In the genomic region with DNA sequence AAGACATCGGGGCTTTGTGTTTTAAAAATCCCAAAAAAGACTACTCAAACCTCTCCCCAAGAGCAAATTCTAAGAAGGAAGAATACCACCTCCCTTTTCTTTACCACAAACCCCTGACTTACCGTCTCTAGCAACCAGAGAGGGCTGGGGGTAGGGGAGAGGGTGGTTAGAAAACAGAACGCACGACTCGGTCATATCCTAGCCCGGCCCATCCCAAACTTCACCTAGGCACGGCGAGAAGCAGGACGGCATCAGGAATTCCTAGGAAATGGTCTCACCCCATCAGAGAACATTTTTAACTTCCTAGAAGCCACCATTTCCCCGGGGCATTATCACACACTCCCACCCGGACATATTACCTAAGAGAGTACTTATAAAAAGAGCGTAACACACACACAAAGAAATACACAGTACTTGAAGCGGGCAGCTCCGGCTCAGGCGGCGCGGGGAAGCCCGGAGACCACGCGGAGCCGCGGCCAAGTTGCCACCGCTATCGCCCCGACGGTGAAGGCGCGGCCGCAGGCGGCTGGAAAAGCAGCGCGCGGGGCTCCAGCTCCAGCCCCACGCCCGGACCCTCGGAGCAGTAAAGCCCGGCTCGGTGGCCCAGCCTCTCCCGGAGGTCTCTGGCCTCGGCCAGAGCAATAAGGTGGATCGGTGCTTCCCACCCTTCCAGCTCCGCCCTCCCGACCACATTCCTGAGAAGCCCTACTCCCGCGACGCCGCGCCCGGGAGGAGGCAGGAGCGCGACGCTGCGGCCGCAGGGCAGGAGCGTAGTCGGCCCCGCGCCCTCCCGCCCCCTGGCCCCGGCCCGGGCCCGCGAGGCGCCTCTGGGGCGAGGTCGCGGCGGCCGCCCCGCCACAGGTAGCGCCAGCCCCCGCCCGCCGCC, we compare ENCODE assay signal across 1 cellular context.
TF ChIP-seq lines count a peak whose summit lies in the region.

No MANE protein-coding gene starts in this region.

TF ChIP-seq in HepG2, 621 proteins besides CTCF, POLR2A, EP300 and RAD21 (continued from another document and continues in another):
- TF ChIP-seq RFX3 (CRISPR knock-in tag; IDR thresholded peaks at IDR 0.05): no peak
- TF ChIP-seq RXRB (CRISPR knock-in tag; IDR thresholded peaks at IDR 0.05; ENCODE audit: borderline replicate concordance): peak; percentile 23; the same call in 1 of the 2 replicates
- no peak for TF ChIP-seq SMAD9 (CRISPR knock-in tag; IDR thresholded peaks at IDR 0.05)
- peak; percentile 19; the same call in 1 of the 2 replicates for TF ChIP-seq KAT8 (CRISPR knock-in tag; IDR thresholded peaks at IDR 0.05)
- TF ChIP-seq ZNF775 (CRISPR knock-in tag; IDR thresholded peaks at IDR 0.05; ENCODE audit: borderline replicate concordance): no peak
- no peak for TF ChIP-seq CBX1 (IDR thresholded peaks at IDR 0.05; ENCODE audit: low read depth)
- TF ChIP-seq, protein P1, sequence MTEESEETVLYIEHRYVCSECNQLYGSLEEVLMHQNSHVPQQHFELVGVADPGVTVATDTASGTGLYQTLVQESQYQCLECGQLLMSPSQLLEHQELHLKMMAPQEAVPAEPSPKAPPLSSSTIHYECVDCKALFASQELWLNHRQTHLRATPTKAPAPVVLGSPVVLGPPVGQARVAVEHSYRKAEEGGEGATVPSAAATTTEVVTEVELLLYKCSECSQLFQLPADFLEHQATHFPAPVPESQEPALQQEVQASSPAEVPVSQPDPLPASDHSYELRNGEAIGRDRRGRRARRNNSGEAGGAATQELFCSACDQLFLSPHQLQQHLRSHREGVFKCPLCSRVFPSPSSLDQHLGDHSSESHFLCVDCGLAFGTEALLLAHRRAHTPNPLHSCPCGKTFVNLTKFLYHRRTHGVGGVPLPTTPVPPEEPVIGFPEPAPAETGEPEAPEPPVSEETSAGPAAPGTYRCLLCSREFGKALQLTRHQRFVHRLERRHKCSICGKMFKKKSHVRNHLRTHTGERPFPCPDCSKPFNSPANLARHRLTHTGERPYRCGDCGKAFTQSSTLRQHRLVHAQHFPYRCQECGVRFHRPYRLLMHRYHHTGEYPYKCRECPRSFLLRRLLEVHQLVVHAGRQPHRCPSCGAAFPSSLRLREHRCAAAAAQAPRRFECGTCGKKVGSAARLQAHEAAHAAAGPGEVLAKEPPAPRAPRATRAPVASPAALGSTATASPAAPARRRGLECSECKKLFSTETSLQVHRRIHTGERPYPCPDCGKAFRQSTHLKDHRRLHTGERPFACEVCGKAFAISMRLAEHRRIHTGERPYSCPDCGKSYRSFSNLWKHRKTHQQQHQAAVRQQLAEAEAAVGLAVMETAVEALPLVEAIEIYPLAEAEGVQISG (CRISPR knock-in tag; IDR thresholded peaks at IDR 0.05): no peak
- no peak for TF ChIP-seq FOXK1 (CRISPR knock-in tag; IDR thresholded peaks at IDR 0.05; ENCODE audit: borderline replicate concordance, low read depth)
- TF ChIP-seq ZNF777 (CRISPR knock-in tag; IDR thresholded peaks at IDR 0.05): peak; percentile 92
- TF ChIP-seq ZFP37 (CRISPR knock-in tag; IDR thresholded peaks at IDR 0.05; ENCODE audit: borderline replicate concordance): no peak
- no peak for TF ChIP-seq HNRNPK (IDR thresholded peaks at IDR 0.05; ENCODE audit: low read depth, low read length, poor library complexity, severe bottlenecking)
- TF ChIP-seq PCBP1 (IDR thresholded peaks at IDR 0.05; ENCODE audit: borderline replicate concordance, low read depth, low read length): no peak
- TF ChIP-seq MATR3 (CRISPR knock-in tag; IDR thresholded peaks at IDR 0.05): no peak
- TF ChIP-seq ETV5 (CRISPR knock-in tag; IDR thresholded peaks at IDR 0.05; ENCODE audit: borderline replicate concordance): no peak; the same call in 1 of the 2 replicates
- TF ChIP-seq, protein P2, sequence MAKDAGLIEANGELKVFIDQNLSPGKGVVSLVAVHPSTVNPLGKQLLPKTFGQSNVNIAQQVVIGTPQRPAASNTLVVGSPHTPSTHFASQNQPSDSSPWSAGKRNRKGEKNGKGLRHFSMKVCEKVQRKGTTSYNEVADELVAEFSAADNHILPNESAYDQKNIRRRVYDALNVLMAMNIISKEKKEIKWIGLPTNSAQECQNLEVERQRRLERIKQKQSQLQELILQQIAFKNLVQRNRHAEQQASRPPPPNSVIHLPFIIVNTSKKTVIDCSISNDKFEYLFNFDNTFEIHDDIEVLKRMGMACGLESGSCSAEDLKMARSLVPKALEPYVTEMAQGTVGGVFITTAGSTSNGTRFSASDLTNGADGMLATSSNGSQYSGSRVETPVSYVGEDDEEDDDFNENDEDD (CRISPR knock-in tag; IDR thresholded peaks at IDR 0.05; ENCODE audit: borderline replicate concordance): peak; percentile 36; the same call in 1 of the 2 replicates
- TF ChIP-seq SMAD1 (CRISPR knock-in tag; IDR thresholded peaks at IDR 0.05; ENCODE audit: borderline replicate concordance, low read depth): no peak
- no peak for TF ChIP-seq ZNF567 (CRISPR knock-in tag; IDR thresholded peaks at IDR 0.05; ENCODE audit: borderline replicate concordance)
- TF ChIP-seq SP4 (CRISPR knock-in tag; IDR thresholded peaks at IDR 0.05): no peak
- no peak for TF ChIP-seq PAX8 (CRISPR knock-in tag; IDR thresholded peaks at IDR 0.05; ENCODE audit: borderline replicate concordance)
- TF ChIP-seq ZFAT (CRISPR knock-in tag; conservative IDR thresholded peaks at IDR 0.05): no peak
- TF ChIP-seq CBX2 (IDR thresholded peaks at IDR 0.05; ENCODE audit: low read depth, low read length): no peak
- TF ChIP-seq CBX2 (CRISPR knock-in tag; IDR thresholded peaks at IDR 0.05; ENCODE audit: low read depth): no peak
- TF ChIP-seq ZNF382 (CRISPR knock-in tag; IDR thresholded peaks at IDR 0.05; ENCODE audit: borderline replicate concordance): no peak
- TF ChIP-seq XRCC5 (optimal IDR thresholded peaks at IDR 0.05; ENCODE audit: low read length): peak; percentile 33
- TF ChIP-seq MED1 (CRISPR knock-in tag; IDR thresholded peaks at IDR 0.05): peak; percentile 13; the same call in 1 of the 2 replicates
- TF ChIP-seq, protein P3, sequence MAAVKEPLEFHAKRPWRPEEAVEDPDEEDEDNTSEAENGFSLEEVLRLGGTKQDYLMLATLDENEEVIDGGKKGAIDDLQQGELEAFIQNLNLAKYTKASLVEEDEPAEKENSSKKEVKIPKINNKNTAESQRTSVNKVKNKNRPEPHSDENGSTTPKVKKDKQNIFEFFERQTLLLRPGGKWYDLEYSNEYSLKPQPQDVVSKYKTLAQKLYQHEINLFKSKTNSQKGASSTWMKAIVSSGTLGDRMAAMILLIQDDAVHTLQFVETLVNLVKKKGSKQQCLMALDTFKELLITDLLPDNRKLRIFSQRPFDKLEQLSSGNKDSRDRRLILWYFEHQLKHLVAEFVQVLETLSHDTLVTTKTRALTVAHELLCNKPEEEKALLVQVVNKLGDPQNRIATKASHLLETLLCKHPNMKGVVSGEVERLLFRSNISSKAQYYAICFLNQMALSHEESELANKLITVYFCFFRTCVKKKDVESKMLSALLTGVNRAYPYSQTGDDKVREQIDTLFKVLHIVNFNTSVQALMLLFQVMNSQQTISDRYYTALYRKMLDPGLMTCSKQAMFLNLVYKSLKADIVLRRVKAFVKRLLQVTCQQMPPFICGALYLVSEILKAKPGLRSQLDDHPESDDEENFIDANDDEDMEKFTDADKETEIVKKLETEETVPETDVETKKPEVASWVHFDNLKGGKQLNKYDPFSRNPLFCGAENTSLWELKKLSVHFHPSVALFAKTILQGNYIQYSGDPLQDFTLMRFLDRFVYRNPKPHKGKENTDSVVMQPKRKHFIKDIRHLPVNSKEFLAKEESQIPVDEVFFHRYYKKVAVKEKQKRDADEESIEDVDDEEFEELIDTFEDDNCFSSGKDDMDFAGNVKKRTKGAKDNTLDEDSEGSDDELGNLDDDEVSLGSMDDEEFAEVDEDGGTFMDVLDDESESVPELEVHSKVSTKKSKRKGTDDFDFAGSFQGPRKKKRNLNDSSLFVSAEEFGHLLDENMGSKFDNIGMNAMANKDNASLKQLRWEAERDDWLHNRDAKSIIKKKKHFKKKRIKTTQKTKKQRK (IDR thresholded peaks at IDR 0.05; ENCODE audit: low read length): no peak
- no peak for TF ChIP-seq CBFB (CRISPR knock-in tag; IDR thresholded peaks at IDR 0.05)
- TF ChIP-seq ZNF225 (CRISPR knock-in tag; IDR thresholded peaks at IDR 0.05): no peak
- TF ChIP-seq ZNF564 (CRISPR knock-in tag; IDR thresholded peaks at IDR 0.05): no peak
- TF ChIP-seq, protein P4, sequence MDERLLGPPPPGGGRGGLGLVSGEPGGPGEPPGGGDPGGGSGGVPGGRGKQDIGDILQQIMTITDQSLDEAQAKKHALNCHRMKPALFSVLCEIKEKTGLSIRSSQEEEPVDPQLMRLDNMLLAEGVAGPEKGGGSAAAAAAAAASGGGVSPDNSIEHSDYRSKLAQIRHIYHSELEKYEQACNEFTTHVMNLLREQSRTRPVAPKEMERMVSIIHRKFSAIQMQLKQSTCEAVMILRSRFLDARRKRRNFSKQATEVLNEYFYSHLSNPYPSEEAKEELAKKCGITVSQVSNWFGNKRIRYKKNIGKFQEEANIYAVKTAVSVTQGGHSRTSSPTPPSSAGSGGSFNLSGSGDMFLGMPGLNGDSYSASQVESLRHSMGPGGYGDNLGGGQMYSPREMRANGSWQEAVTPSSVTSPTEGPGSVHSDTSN (CRISPR knock-in tag; IDR thresholded peaks at IDR 0.05): no peak
- TF ChIP-seq, protein P5, sequence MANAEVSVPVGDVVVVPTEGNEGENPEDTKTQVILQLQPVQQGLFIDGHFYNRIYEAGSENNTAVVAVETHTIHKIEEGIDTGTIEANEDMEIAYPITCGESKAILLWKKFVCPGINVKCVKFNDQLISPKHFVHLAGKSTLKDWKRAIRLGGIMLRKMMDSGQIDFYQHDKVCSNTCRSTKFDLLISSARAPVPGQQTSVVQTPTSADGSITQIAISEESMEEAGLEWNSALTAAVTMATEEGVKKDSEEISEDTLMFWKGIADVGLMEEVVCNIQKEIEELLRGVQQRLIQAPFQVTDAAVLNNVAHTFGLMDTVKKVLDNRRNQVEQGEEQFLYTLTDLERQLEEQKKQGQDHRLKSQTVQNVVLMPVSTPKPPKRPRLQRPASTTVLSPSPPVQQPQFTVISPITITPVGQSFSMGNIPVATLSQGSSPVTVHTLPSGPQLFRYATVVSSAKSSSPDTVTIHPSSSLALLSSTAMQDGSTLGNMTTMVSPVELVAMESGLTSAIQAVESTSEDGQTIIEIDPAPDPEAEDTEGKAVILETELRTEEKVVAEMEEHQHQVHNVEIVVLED (CRISPR knock-in tag; IDR thresholded peaks at IDR 0.05; ENCODE audit: borderline replicate concordance): no peak
- TF ChIP-seq, protein P6, sequence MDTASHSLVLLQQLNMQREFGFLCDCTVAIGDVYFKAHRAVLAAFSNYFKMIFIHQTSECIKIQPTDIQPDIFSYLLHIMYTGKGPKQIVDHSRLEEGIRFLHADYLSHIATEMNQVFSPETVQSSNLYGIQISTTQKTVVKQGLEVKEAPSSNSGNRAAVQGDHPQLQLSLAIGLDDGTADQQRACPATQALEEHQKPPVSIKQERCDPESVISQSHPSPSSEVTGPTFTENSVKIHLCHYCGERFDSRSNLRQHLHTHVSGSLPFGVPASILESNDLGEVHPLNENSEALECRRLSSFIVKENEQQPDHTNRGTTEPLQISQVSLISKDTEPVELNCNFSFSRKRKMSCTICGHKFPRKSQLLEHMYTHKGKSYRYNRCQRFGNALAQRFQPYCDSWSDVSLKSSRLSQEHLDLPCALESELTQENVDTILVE (CRISPR knock-in tag; IDR thresholded peaks at IDR 0.05): no peak
- no peak for TF ChIP-seq SCMH1 (CRISPR knock-in tag; IDR thresholded peaks at IDR 0.05; ENCODE audit: borderline replicate concordance)
- TF ChIP-seq ZNF678 (CRISPR knock-in tag; IDR thresholded peaks at IDR 0.05): no peak
- no peak for TF ChIP-seq ZNF234 (CRISPR knock-in tag; conservative IDR thresholded peaks at IDR 0.05)
- no peak for TF ChIP-seq ZBTB3 (CRISPR knock-in tag; IDR thresholded peaks at IDR 0.05; ENCODE audit: borderline replicate concordance, low read depth)
- TF ChIP-seq MAFF (IDR thresholded peaks at IDR 0.05; ENCODE audit: low read depth, low read length): no peak
- TF ChIP-seq, protein P7, sequence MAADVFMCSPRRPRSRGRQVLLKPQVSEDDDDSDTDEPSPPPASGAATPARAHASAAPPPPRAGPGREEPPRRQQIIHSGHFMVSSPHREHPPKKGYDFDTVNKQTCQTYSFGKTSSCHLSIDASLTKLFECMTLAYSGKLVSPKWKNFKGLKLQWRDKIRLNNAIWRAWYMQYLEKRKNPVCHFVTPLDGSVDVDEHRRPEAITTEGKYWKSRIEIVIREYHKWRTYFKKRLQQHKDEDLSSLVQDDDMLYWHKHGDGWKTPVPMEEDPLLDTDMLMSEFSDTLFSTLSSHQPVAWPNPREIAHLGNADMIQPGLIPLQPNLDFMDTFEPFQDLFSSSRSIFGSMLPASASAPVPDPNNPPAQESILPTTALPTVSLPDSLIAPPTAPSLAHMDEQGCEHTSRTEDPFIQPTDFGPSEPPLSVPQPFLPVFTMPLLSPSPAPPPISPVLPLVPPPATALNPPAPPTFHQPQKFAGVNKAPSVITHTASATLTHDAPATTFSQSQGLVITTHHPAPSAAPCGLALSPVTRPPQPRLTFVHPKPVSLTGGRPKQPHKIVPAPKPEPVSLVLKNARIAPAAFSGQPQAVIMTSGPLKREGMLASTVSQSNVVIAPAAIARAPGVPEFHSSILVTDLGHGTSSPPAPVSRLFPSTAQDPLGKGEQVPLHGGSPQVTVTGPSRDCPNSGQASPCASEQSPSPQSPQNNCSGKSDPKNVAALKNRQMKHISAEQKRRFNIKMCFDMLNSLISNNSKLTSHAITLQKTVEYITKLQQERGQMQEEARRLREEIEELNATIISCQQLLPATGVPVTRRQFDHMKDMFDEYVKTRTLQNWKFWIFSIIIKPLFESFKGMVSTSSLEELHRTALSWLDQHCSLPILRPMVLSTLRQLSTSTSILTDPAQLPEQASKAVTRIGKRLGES (CRISPR knock-in tag; IDR thresholded peaks at IDR 0.05; ENCODE audit: borderline replicate concordance): no peak
- TF ChIP-seq, protein P8, sequence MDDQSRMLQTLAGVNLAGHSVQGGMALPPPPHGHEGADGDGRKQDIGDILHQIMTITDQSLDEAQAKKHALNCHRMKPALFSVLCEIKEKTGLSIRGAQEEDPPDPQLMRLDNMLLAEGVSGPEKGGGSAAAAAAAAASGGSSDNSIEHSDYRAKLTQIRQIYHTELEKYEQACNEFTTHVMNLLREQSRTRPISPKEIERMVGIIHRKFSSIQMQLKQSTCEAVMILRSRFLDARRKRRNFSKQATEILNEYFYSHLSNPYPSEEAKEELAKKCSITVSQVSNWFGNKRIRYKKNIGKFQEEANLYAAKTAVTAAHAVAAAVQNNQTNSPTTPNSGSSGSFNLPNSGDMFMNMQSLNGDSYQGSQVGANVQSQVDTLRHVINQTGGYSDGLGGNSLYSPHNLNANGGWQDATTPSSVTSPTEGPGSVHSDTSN (CRISPR knock-in tag; IDR thresholded peaks at IDR 0.05; ENCODE audit: borderline replicate concordance): no peak
- TF ChIP-seq TMF1 (CRISPR knock-in tag; IDR thresholded peaks at IDR 0.05; ENCODE audit: low read depth): no peak
- TF ChIP-seq MTA1 (CRISPR knock-in tag; IDR thresholded peaks at IDR 0.05; ENCODE audit: borderline replicate concordance): no peak
- no peak for TF ChIP-seq ZNF652 (CRISPR knock-in tag; IDR thresholded peaks at IDR 0.05; ENCODE audit: borderline replicate concordance, low read depth)
- no peak for TF ChIP-seq ZNF737 (CRISPR knock-in tag; IDR thresholded peaks at IDR 0.05; ENCODE audit: borderline replicate concordance)
- TF ChIP-seq, protein P9, sequence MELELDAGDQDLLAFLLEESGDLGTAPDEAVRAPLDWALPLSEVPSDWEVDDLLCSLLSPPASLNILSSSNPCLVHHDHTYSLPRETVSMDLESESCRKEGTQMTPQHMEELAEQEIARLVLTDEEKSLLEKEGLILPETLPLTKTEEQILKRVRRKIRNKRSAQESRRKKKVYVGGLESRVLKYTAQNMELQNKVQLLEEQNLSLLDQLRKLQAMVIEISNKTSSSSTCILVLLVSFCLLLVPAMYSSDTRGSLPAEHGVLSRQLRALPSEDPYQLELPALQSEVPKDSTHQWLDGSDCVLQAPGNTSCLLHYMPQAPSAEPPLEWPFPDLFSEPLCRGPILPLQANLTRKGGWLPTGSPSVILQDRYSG (CRISPR knock-in tag; IDR thresholded peaks at IDR 0.05): no peak
- no peak for TF ChIP-seq GATAD2A (CRISPR knock-in tag; IDR thresholded peaks at IDR 0.05)
- TF ChIP-seq ZBTB21 (CRISPR knock-in tag; IDR thresholded peaks at IDR 0.05): no peak
